In genomic region chr1:94694234-94694915, GRCh38 we compare ENCODE assay signal across 1 cellular context.
TF ChIP-seq lines count a peak whose summit lies in the region.

No MANE protein-coding gene starts in this region.

TF ChIP-seq in H1, 55 proteins besides CTCF, POLR2A, EP300 and RAD21:
- TF ChIP-seq CHD7 (IDR thresholded peaks at IDR 0.05; ENCODE audit: insufficient replicate concordance, low read length) (no peak), RBBP5 (IDR thresholded peaks at IDR 0.05; ENCODE audit: borderline replicate concordance, low read depth, low read length) (no peak), ATF2 (IDR thresholded peaks at IDR 0.05; ENCODE audit: low read length) (no peak), E2F6 (IDR thresholded peaks at IDR 0.05) (no peak)
